In genomic region chr7:72754312-72754711, GRCh38 we compare ENCODE assay signal across 2 cellular contexts.
TF ChIP-seq lines count a peak whose summit lies in the region.

No MANE protein-coding gene starts in this region.

TF ChIP-seq in SK-N-SH treated with all-trans-retinoic acid at 6 μM for 48 hours, 23 proteins besides CTCF, POLR2A, EP300 and RAD21 (continued from another document):
- TF ChIP-seq TSHZ2 (CRISPR knock-in tag; IDR thresholded peaks at IDR 0.05) = no peak
- TF ChIP-seq SNAI2 (CRISPR knock-in tag; IDR thresholded peaks at IDR 0.05) = no peak

TF ChIP-seq in SK-N-SH, 30 proteins besides CTCF, POLR2A, EP300 and RAD21 (continued from another document):
- TF ChIP-seq ZBTB33 (IDR thresholded peaks at IDR 0.05; ENCODE audit: borderline replicate concordance, low read depth) (no peak), MEF2A (IDR thresholded peaks at IDR 0.05; ENCODE audit: borderline replicate concordance, low read depth) (no peak), TEAD4 (IDR thresholded peaks at IDR 0.05; ENCODE audit: borderline replicate concordance, insufficient read depth) (no peak), JUND (IDR thresholded peaks at IDR 0.05) (no peak), USF1 (IDR thresholded peaks at IDR 0.05; ENCODE audit: borderline replicate concordance, low read depth) (no peak), MXI1 (IDR thresholded peaks at IDR 0.05; ENCODE audit: low read depth, low read length) (no peak)
